34 cellular contexts compared by ENCODE assay signal in the genomic region with DNA sequence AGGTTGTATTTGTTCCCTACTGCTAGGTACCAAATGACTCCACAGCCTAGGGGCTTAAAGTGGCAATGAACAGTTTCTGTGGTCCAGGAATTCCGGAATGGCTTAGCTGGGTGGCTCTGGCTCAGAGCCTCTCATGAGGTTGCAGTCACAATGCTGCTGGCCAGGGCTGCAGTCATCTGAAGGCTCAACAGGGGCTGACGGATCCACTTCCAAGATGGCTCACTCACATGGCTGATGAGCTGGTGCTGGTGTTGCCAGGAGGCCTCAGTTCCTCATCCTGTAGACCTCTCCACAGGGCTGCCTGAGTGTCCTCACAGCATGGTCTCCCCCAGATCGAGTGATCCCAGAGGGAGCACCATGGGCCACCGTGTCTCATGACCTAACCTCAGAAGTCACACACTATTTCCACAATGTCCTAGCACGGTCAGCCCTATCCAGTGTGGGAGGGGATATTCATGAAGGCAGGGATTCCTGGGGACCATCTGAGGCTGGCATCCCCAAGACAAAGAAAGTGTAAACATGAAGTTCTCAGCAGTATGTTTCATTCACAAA. TPM values are rescaled to one million over a fixed set of nuclear protein-coding genes. Genes with fewer than 3 reads are reported as not detected.
"Had no signal": no experiment of that assay in that cellular context is flagged by ENCODE, and none has a peak within 500 bp of the region (broad histone marks: within the 10 kb centered on the region; RNA-seq: fewer than 3 reads in every experiment).

No MANE protein-coding gene starts in this region.

- H3K27me3 ChIP-seq: pancreas, suprapubic skin, tibial artery, uterus had no signal

- H3K9me3 Mint-ChIP-seq: immature natural killer cell; natural killer cell treated with Interleukin-12 subunit alpha and Interleukin-12 subunit beta and Interleukin-15 and Interleukin-18, amount 100 ng/mL, for 72 hours; stimulated activated naive CD8-positive, alpha-beta T cell treated with anti-CD3 and anti-CD28 coated beads, Interleukin-15, Interleukin-2, amounts not matched to agents 100 ng/mL and 50 ng/mL, for 24 hours had no signal

- H3K4me1 ChIP-seq: lower lobe of right lung, pancreas, prostate gland, suprapubic skin, uterus had no signal

- FAIRE-seq: islet of Langerhans, kidney, pancreas had no signal

- H3K27ac Mint-ChIP-seq: immature natural killer cell; naive thymus-derived CD4-positive, alpha-beta T cell; natural killer cell treated with Interleukin-12 subunit alpha and Interleukin-12 subunit beta and Interleukin-15 and Interleukin-18, amount 100 ng/mL, for 72 hours; stimulated activated naive CD8-positive, alpha-beta T cell treated with anti-CD3 and anti-CD28 coated beads, Interleukin-15, Interleukin-2, amounts not matched to agents 100 ng/mL and 50 ng/mL, for 24 hours had no signal

- H3K4me3 ChIP-seq: left lung, lower lobe of right lung, mucosa of descending colon, pancreas, prostate gland, skin epidermis, suprapubic skin, thoracic aorta, tibial artery, uterus had no signal

- DNase-seq: hippocampal formation; immature natural killer cell; kidney; left colon; left lung; lower lobe of right lung; mammary epithelial cell; mesendoderm; midbrain; mucosa of descending colon; naive thymus-derived CD4-positive, alpha-beta T cell; nucleus accumbens; pancreas; posterior cingulate gyrus; retina; right cardiac atrium; stimulated activated CD4-positive, alpha-beta T cell treated with anti-CD3 and anti-CD28 coated beads, Interleukin-12 subunit alpha, Interleukin-12 subunit beta, amount 100 ng/mL, for 4 hours; stimulated activated CD4-positive, alpha-beta T cell treated with anti-CD3 and anti-CD28 coated beads, Interleukin-15, amount 100 ng/mL, for 24 hours; stimulated activated CD4-positive, alpha-beta T cell treated with anti-CD3 and anti-CD28 coated beads, Interleukin-2, amount 100 ng/mL, for 24 hours; stimulated activated CD4-positive, alpha-beta T cell treated with anti-CD3 and anti-CD28 coated beads, Interleukin-4, amount 100 ng/mL, for 1 hour; stimulated activated naive CD4-positive, alpha-beta T cell; tibial artery; uterus had no signal

- H3K36me3 ChIP-seq: left lung, lower lobe of right lung, pancreas, prostate gland, suprapubic skin, thoracic aorta, tibial artery, uterus had no signal

- H3K4me1 Mint-ChIP-seq: immature natural killer cell had no signal

- H3K36me3 Mint-ChIP-seq: immature natural killer cell; naive thymus-derived CD4-positive, alpha-beta T cell; natural killer cell treated with Interleukin-12 subunit alpha and Interleukin-12 subunit beta and Interleukin-15 and Interleukin-18, amount 100 ng/mL, for 72 hours had no signal

- ATAC-seq: left colon; left lung; lower lobe of right lung; mucosa of descending colon; naive thymus-derived CD4-positive, alpha-beta T cell; pancreas; right cardiac atrium; sciatic nerve had no signal

- H3K27ac ChIP-seq: left lung, lower lobe of right lung, pancreas, prostate gland, skin epidermis, suprapubic skin, thoracic aorta, tibial artery, uterus had no signal

- H3K4me3 Mint-ChIP-seq: immature natural killer cell; naive thymus-derived CD4-positive, alpha-beta T cell; natural killer cell treated with Interleukin-12 subunit alpha and Interleukin-12 subunit beta and Interleukin-15 and Interleukin-18, amount 100 ng/mL, for 72 hours; stimulated activated naive CD8-positive, alpha-beta T cell treated with anti-CD3 and anti-CD28 coated beads, Interleukin-15, Interleukin-2, amounts not matched to agents 100 ng/mL and 50 ng/mL, for 24 hours had no signal

- H3K9me3 ChIP-seq: left lung, lower lobe of right lung, mucosa of descending colon, pancreas, prostate gland, suprapubic skin, thoracic aorta, tibial artery, uterus had no signal

RNA-seq across cellular contexts. Expression of a gene that starts 19.0 kb away (rescaled TPM):
- total RNA-seq: left colon; mammary epithelial cell; myocyte; natural killer cell treated with Interleukin-12 subunit alpha and Interleukin-12 subunit beta and Interleukin-15 and Interleukin-18, amount 100 ng/mL, for 72 hours; suprapubic skin; ureter had no signal
- polyA plus RNA-seq: immature natural killer cell; mammary epithelial cell; naive thymus-derived CD4-positive, alpha-beta T cell; neural cell; pancreas had no signal

RNA-seq across cellular contexts. Expression of a gene that starts 24.4 kb away (rescaled TPM):
- total RNA-seq: naive thymus-derived CD4-positive, alpha-beta T cell; natural killer cell treated with Interleukin-12 subunit alpha and Interleukin-12 subunit beta and Interleukin-15 and Interleukin-18, amount 100 ng/mL, for 72 hours had no signal
- polyA plus RNA-seq: immature natural killer cell; naive thymus-derived CD4-positive, alpha-beta T cell; neural cell had no signal
